Comparison of ENCODE assay signal across 21 cellular contexts in genomic region chrX:16610654-16611053, GRCh38. TPM values are rescaled to one million over a fixed set of nuclear protein-coding genes. Genes with fewer than 3 reads are reported as not detected.
"Had no signal": no experiment of that assay in that cellular context is flagged by ENCODE, and none has a peak within 500 bp of the region (broad histone marks: within the 10 kb centered on the region; RNA-seq: fewer than 3 reads in every experiment).

No MANE protein-coding gene starts in this region.

RNA-seq across cellular contexts. Expression of gene S100G, which starts 39.3 kb away (rescaled TPM):
- total RNA-seq: kidney epithelial cell; left ventricle myocardium inferior; lower leg skin; lung; mesenteric fat pad; mucosa of descending colon; myocyte; naive thymus-derived CD4-positive, alpha-beta T cell; natural killer cell treated with Interleukin-12 subunit alpha and Interleukin-12 subunit beta and Interleukin-15 and Interleukin-18, amount 100 ng/mL, for 72 hours; omental fat pad; posterior vena cava; pulmonary artery endothelial cell; renal cortical epithelial cell; right atrium auricular region; right lobe of liver; spleen; subcutaneous adipose tissue; suprapubic skin; thoracic aorta; upper lobe of right lung had no signal
- polyA plus RNA-seq: lung; naive thymus-derived CD4-positive, alpha-beta T cell; neural cell; spleen had no signal
